ENCODE assay signal across 3 cellular contexts in the genomic region with DNA sequence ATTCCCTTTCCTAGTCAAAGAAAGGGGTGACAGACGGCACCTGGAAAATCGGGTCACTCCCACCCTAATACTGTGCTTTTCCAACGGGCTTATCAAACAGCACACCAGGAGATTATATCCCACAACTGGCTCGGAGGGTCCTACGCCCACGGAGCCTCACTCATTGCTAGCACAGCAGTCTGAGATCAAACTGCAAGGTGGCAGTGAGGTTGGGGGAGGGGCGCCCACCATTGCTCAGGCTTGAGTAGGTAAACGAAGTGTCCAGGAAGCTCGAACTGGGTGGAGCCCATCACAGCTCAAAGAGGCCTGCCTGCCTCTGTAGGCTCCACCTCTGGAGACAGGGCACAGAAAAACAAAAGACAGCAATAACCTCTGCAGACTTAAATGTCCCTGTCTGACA. TPM values are rescaled to one million over a fixed set of nuclear protein-coding genes. Genes with fewer than 3 reads are reported as not detected.
"Had no signal": no experiment of that assay in that cellular context is flagged by ENCODE, and none has a peak within 500 bp of the region (broad histone marks: within the 10 kb centered on the region; RNA-seq: fewer than 3 reads in every experiment).

No MANE protein-coding gene starts in this region.

RNA-seq across cellular contexts. Expression of a gene that starts 42.9 kb away (rescaled TPM):
- total RNA-seq: LHCN-M2, M059J, MCF 10A had no signal
